In genomic region chr18:50287441-50288347, GRCh38 we compare ENCODE assay signal across 1 cellular context.
TF ChIP-seq lines count a peak whose summit lies in the region.

Gene CXXC1, minus strand, starts transcription at chr18:50287692. Its CDS starts 103 bp downstream, at chr18:50287589.

TF ChIP-seq in HepG2, 621 proteins besides CTCF, POLR2A, EP300 and RAD21 (continued from another document and continues in another):
- TF ChIP-seq FUBP1 (CRISPR knock-in tag; IDR thresholded peaks at IDR 0.05; ENCODE audit: borderline replicate concordance) (no peak), ZBTB20 (CRISPR knock-in tag; IDR thresholded peaks at IDR 0.05; ENCODE audit: borderline replicate concordance, low read depth) (peak; percentile 88), CBX1 (IDR thresholded peaks at IDR 0.05; ENCODE audit: low read depth) (no peak), ZNF468 (CRISPR knock-in tag; IDR thresholded peaks at IDR 0.05) (no peak), TAF15 (IDR thresholded peaks at IDR 0.05; ENCODE audit: low read depth, low read length, poor library complexity, severe bottlenecking) (peak; percentile 70), ZBTB14 (CRISPR knock-in tag; IDR thresholded peaks at IDR 0.05) (0 out of 2 replicates have a peak, but pooled peaks have one; percentile 33), ZSCAN22 (CRISPR knock-in tag; IDR thresholded peaks at IDR 0.05) (no peak), ZNF891 (CRISPR knock-in tag; IDR thresholded peaks at IDR 0.05) (0 out of 2 replicates have a peak, but pooled peaks have one; percentile 29), ZBTB7B (CRISPR knock-in tag; IDR thresholded peaks at IDR 0.05) (peak; percentile 98), ZNF598 (CRISPR knock-in tag; IDR thresholded peaks at IDR 0.05; ENCODE audit: borderline replicate concordance) (0 out of 2 replicates have a peak, but pooled peaks have one; percentile 49), ZNF503 (CRISPR knock-in tag; IDR thresholded peaks at IDR 0.05) (0 out of 2 replicates have a peak, but pooled peaks have one; percentile 38), CHCHD3 (CRISPR knock-in tag; IDR thresholded peaks at IDR 0.05) (no peak), MED1 (CRISPR knock-in tag; IDR thresholded peaks at IDR 0.05) (peak; percentile 66; the same call in 1 of the 2 replicates), ZNF790 (CRISPR knock-in tag; IDR thresholded peaks at IDR 0.05; ENCODE audit: borderline replicate concordance) (no peak), MAFF (IDR thresholded peaks at IDR 0.05; ENCODE audit: low read depth, low read length) (no peak), ASH2L (IDR thresholded peaks at IDR 0.05; ENCODE audit: insufficient read length, low read depth, low read length) (peak; percentile 38), KDM5A (IDR thresholded peaks at IDR 0.05; ENCODE audit: borderline replicate concordance, low read length) (peak; percentile 46; the same call in 1 of the 2 replicates), TBX2 (CRISPR knock-in tag; IDR thresholded peaks at IDR 0.05; ENCODE audit: borderline replicate concordance) (peak; percentile 77; the same call in 1 of the 2 replicates), ZNF33A (CRISPR knock-in tag; IDR thresholded peaks at IDR 0.05; ENCODE audit: borderline replicate concordance) (peak; percentile 78; the same call in 1 of the 2 replicates), THAP11 (CRISPR knock-in tag; IDR thresholded peaks at IDR 0.05) (peak; percentile 91), NFKB2 (CRISPR knock-in tag; IDR thresholded peaks at IDR 0.05; ENCODE audit: borderline replicate concordance) (peak; percentile 20; the same call in 1 of the 2 replicates), ZNF431 (CRISPR knock-in tag; IDR thresholded peaks at IDR 0.05; ENCODE audit: borderline replicate concordance, low read depth) (peak; percentile 73; the same call in 1 of the 2 replicates), ZSCAN12 (CRISPR knock-in tag; IDR thresholded peaks at IDR 0.05) (no peak), ZHX1 (CRISPR knock-in tag; IDR thresholded peaks at IDR 0.05; ENCODE audit: low read depth) (peak; percentile 76), TFAP4 (IDR thresholded peaks at IDR 0.05; ENCODE audit: borderline replicate concordance, low read depth) (peak; percentile 75; the same call in 1 of the 2 replicates), EED (CRISPR knock-in tag; IDR thresholded peaks at IDR 0.05) (0 out of 2 replicates have a peak, but pooled peaks have one; percentile 71), POGZ (CRISPR knock-in tag; IDR thresholded peaks at IDR 0.05) (peak; percentile 83), RBFOX2 (IDR thresholded peaks at IDR 0.05; ENCODE audit: low read depth, low read length) (peak; percentile 85), ZNF670 (CRISPR knock-in tag; IDR thresholded peaks at IDR 0.05; ENCODE audit: borderline replicate concordance) (peak; percentile 25; the same call in 1 of the 2 replicates), POGK (CRISPR knock-in tag; conservative IDR thresholded peaks at IDR 0.05) (peak; percentile 97), ZNF460 (CRISPR knock-in tag; IDR thresholded peaks at IDR 0.05; ENCODE audit: borderline replicate concordance) (peak; percentile 31; the same call in 1 of the 2 replicates), ZNF580 (CRISPR knock-in tag; IDR thresholded peaks at IDR 0.05; ENCODE audit: borderline replicate concordance, low read depth) (peak; percentile 83), KLF13 (CRISPR knock-in tag; IDR thresholded peaks at IDR 0.05) (0 out of 2 replicates have a peak, but pooled peaks have one; percentile 36), ZNF547 (CRISPR knock-in tag; IDR thresholded peaks at IDR 0.05) (peak; percentile 91)
- TF ChIP-seq, protein P1, sequence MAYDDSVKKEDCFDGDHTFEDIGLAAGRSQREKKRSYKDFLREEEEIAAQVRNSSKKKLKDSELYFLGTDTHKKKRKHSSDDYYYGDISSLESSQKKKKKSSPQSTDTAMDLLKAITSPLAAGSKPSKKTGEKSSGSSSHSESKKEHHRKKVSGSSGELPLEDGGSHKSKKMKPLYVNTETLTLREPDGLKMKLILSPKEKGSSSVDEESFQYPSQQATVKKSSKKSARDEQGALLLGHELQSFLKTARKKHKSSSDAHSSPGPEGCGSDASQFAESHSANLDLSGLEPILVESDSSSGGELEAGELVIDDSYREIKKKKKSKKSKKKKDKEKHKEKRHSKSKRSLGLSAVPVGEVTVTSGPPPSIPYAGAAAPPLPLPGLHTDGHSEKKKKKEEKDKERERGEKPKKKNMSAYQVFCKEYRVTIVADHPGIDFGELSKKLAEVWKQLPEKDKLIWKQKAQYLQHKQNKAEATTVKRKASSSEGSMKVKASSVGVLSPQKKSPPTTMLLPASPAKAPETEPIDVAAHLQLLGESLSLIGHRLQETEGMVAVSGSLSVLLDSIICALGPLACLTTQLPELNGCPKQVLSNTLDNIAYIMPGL (CRISPR knock-in tag; IDR thresholded peaks at IDR 0.05; ENCODE audit: borderline replicate concordance in 1 of 2, low read depth in 1 of 2): peak; percentile 72 to 90; a peak in 3 of 4 replicates
- TF ChIP-seq, protein P2, sequence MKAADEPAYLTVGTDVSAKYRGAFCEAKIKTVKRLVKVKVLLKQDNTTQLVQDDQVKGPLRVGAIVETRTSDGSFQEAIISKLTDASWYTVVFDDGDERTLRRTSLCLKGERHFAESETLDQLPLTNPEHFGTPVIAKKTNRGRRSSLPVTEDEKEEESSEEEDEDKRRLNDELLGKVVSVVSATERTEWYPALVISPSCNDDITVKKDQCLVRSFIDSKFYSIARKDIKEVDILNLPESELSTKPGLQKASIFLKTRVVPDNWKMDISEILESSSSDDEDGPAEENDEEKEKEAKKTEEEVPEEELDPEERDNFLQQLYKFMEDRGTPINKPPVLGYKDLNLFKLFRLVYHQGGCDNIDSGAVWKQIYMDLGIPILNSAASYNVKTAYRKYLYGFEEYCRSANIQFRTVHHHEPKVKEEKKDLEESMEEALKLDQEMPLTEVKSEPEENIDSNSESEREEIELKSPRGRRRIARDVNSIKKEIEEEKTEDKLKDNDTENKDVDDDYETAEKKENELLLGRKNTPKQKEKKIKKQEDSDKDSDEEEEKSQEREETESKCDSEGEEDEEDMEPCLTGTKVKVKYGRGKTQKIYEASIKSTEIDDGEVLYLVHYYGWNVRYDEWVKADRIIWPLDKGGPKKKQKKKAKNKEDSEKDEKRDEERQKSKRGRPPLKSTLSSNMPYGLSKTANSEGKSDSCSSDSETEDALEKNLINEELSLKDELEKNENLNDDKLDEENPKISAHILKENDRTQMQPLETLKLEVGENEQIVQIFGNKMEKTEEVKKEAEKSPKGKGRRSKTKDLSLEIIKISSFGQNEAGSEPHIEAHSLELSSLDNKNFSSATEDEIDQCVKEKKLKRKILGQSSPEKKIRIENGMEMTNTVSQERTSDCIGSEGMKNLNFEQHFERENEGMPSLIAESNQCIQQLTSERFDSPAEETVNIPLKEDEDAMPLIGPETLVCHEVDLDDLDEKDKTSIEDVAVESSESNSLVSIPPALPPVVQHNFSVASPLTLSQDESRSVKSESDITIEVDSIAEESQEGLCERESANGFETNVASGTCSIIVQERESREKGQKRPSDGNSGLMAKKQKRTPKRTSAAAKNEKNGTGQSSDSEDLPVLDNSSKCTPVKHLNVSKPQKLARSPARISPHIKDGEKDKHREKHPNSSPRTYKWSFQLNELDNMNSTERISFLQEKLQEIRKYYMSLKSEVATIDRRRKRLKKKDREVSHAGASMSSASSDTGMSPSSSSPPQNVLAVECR (CRISPR knock-in tag; IDR thresholded peaks at IDR 0.05; ENCODE audit: borderline replicate concordance): peak; percentile 88; the same call in 1 of the 2 replicates
